Comparison of ENCODE assay signal across 25 cellular contexts in the genomic region with DNA sequence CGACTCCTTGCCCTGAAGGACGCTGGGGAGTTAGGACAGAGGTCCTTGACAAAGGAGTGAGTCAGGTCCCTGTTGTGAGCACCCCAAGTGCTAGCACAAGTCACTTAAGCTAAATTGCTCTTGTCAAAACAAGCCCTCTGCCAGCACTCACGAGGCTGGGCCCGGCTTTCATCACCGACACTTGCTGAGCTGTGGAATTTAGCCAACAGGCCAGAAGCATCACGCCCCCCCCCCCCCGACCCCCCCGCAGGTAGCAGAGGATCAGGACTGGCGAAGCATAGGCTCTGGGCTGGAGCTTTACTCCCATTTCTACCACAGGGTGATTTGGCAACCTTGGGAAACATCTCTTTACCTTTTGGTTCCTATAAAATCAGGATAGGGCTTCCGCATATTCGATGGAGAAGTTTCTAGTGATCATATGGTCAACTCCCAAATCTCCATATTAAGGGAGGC.
A peak's percentile ranks its signal among the peaks of the same experiment; 100 is the strongest.
DNase-seq lines count a peak whose midpoint lies in the region; ATAC-seq and TF ChIP-seq lines count a peak whose summit lies in the region.
"Had no signal": no experiment of that assay in that cellular context is flagged by ENCODE, and none has a peak within 500 bp of the region (broad histone marks: within the 10 kb centered on the region; RNA-seq: fewer than 3 reads in every experiment).

No MANE protein-coding gene starts in this region.

- H3K9me3 ChIP-seq in PC-3 (ENCODE audit: low read length) = no peaks in the 10 kb centered on the region
- no peaks in the 10 kb centered on the region for H3K9me3 ChIP-seq in uterus
- H3K9me3 ChIP-seq: pancreas had no signal

- peaks cover 24% of the 10 kb centered on the region; the same call in 1 of the 2 replicates for H3K27me3 ChIP-seq in PC-3 (ENCODE audit: low read length)
- H3K27me3 ChIP-seq in uterus = no peaks in the 10 kb centered on the region
- H3K27me3 ChIP-seq: BLaER1, dorsolateral prefrontal cortex, pancreas had no signal

- no peaks in the 10 kb centered on the region for H3K4me1 ChIP-seq in PC-3 (ENCODE audit: insufficient read depth, low read length)
- no peaks in the 10 kb centered on the region for H3K4me1 ChIP-seq in uterus
- H3K4me1 ChIP-seq: A549, pancreas had no signal

- H3K27ac ChIP-seq in PC-3 (ENCODE audit: low read length) = no peak overlapping the region
- peak overlapping the region in 1 of 2 donors; percentile 65 for H3K27ac ChIP-seq in uterus
- H3K27ac ChIP-seq: A549, BLaER1, pancreas had no signal

- H3K9ac ChIP-seq in PC-3 (ENCODE audit: low read length) = no peak overlapping the region
- H3K9ac ChIP-seq: BLaER1 had no signal

- no peaks in the 10 kb centered on the region for H3K36me3 ChIP-seq in PC-3 (ENCODE audit: low read depth, low read length)
- H3K36me3 ChIP-seq in uterus = no peaks in the 10 kb centered on the region
- H3K36me3 ChIP-seq: BLaER1, pancreas had no signal

- intact Hi-C loops in left cardiac atrium (cut with DNase I) = no loop called here
- intact Hi-C loops in sciatic nerve (cut with DNase I) = no loop called here
- intact Hi-C loops in PC-3 (cut with micrococcal nuclease) = no loop called here
- intact Hi-C loops in uterus (cut with DNase I; ENCODE audit: low total_unique reads) = no loop called here

- H3F3A ChIP-seq in PC-3 (ENCODE audit: low read length, unreplicated experiment) = no peaks in the 10 kb centered on the region

- POLR2A ChIA-PET in PC-3 (lab: Charles Lee; ENCODE audit: unreplicated experiment) = no interaction called here

- no TSS peak for BruUV-seq in PC-3 (replicated peaks; lab: Mats Ljungman, UMichigan)

- no peak overlapping the region for H2AFZ ChIP-seq in PC-3 (ENCODE audit: low read length)

- CTCF ChIA-PET in PC-3 (lab: Charles Lee) = no interaction called here

- no peak for TF ChIP-seq POLR2A in uterus (IDR thresholded peaks at IDR 0.05)

- H3K4me2 ChIP-seq in PC-3 (ENCODE audit: low read length) = no peak overlapping the region
- H3K4me2 ChIP-seq: A549, BLaER1 had no signal

- H3K4me3 ChIP-seq in PC-3 (ENCODE audit: low read length) (no peak overlapping the region), uterus (no peak overlapping the region)
- H3K4me3 ChIP-seq: A549, BLaER1, dorsolateral prefrontal cortex, pancreas had no signal

- peak; percentile 77 for DNase-seq in DMS 273 (lab: John Stamatoyannopoulos, UW; ENCODE audit: unreplicated experiment)
- peak; percentile 36 for DNase-seq in NCI-H524 treated with DMSO at 0.1 percent for 48 hours (lab: John Stamatoyannopoulos, UW)
- DNase-seq in left cardiac atrium = peak; percentile 56
- peak; percentile 40 for DNase-seq in sciatic nerve (ENCODE audit: low spot score)
- DNase-seq in C1 segment of cervical spinal cord (lab: John Stamatoyannopoulos, UW) = no peak
- DNase-seq in PC-3 = no peak
- no peak for DNase-seq in stimulated activated CD4-positive, alpha-beta T cell treated with anti-CD3 and anti-CD28 coated beads, Interleukin-4, amount 100 ng/mL, for 4 hours
- no peak for DNase-seq in uterus
- DNase-seq: activated B cell treated with CpG ODN at 0.5 μM for 24 hours; activated CD4-positive, alpha-beta memory T cell treated with anti-CD3 and anti-CD28 coated beads, Interleukin-2, amount 10 ng/mL, durations not matched to agents 7 days and 5 days; activated gamma-delta T cell; activated T-cell treated with anti-CD3 and anti-CD28 coated beads for 4 hours; foreskin melanocyte; HFFc6; mammary epithelial cell; naive B cell; NCI-H1436; NCI-H345; pancreas; stimulated activated naive CD8-positive, alpha-beta T cell treated with anti-CD3 and anti-CD28 coated beads, Interleukin-15, Interleukin-2, amounts not matched to agents 100 U/mL and 50 U/mL, for 24 hours; T-helper 9 cell had no signal

- no peak for TF ChIP-seq CTCF in PC-3 (conservative IDR thresholded peaks at IDR 0.05; ENCODE audit: low read depth, low read length)
- TF ChIP-seq CTCF in uterus (IDR thresholded peaks at IDR 0.05) = no peak

- H4K20me1 ChIP-seq in PC-3 (ENCODE audit: low read length) = no peaks in the 10 kb centered on the region
- H4K20me1 ChIP-seq: BLaER1 had no signal

- H3K79me2 ChIP-seq in PC-3 (ENCODE audit: low read length) = no peaks in the 10 kb centered on the region

- H3K9me2 ChIP-seq in PC-3 (replicated peaks; ENCODE audit: low read length) = no peaks in the 10 kb centered on the region

- peak; percentile 73 to 76 for ATAC-seq in left cardiac atrium
- ATAC-seq in sciatic nerve = no peak
- no peak for ATAC-seq in PC-3
- ATAC-seq: A549; HepG2; pancreas; stimulated activated naive CD8-positive, alpha-beta T cell treated with anti-CD3 and anti-CD28 coated beads, Interleukin-15, Interleukin-2, amounts not matched to agents 100 U/mL and 50 U/mL, for 24 hours had no signal

Comparison
In these comparisons a context has a peak if more than half of its experiments do, and no peak if none do; other contexts are left out.
1. DNase-seq: peak in DMS 273 (single experiment), NCI-H524 treated with DMSO at 0.1 percent for 48 hours (single experiment), left cardiac atrium (single experiment) and sciatic nerve (single experiment); none in C1 segment of cervical spinal cord (0 of 14), PC-3 (single experiment), stimulated activated CD4-positive, alpha-beta T cell treated with anti-CD3 and anti-CD28 coated beads, Interleukin-4, amount 100 ng/mL, for 4 hours (0 of 2) and uterus (0 of 2).
2. ATAC-seq: peak in left cardiac atrium (2 of 2); none in sciatic nerve (single experiment) and PC-3 (single experiment).